In genomic region chr1:92484171-92484471, GRCh38 we compare ENCODE assay signal across 8 cellular contexts. TPM values are rescaled to one million over a fixed set of nuclear protein-coding genes. Genes with fewer than 3 reads are reported as not detected.
DNase-seq lines count a peak whose midpoint lies in the region; ATAC-seq, FAIRE-seq and TF ChIP-seq lines count a peak whose summit lies in the region.

No MANE protein-coding gene starts in this region.

- H3K9ac ChIP-seq in keratinocyte (ENCODE audit: control insufficient read depth, extremely low read depth, insufficient read depth, low read length): no peak overlapping the region

- peaks cover 52% of the 10 kb centered on the region for H3K36me3 Mint-ChIP-seq in T-helper 2 cell treated with Interferon-gamma antibody and Interleukin-4, amounts not matched to agents 5 μg/mL and 100 μg/mL, for 36 hours (ENCODE audit: low read depth)
- H3K36me3 Mint-ChIP-seq in activated CD4-positive, alpha-beta memory T cell treated with anti-CD3 and anti-CD28 coated beads, Interleukin-2, amount 10 ng/mL, durations not matched to agents 7 days and 5 days (ENCODE audit: low read depth): peaks cover 59% of the 10 kb centered on the region
- H3K36me3 Mint-ChIP-seq in stimulated activated naive B cell treated with anti-CD40 and anti-IgM and Interleukin-4, amounts not matched to agents 10 μg/mL and 1 μg/mL and 100 μg/mL, for 72 hours: peaks cover 43 to 46% of the 10 kb centered on the region in 2 donors

- H3K4me3 ChIP-seq in keratinocyte (ENCODE audit: control insufficient read depth in 2 of 3, extremely low read depth in 1 of 3, insufficient read depth in 2 of 3, low read depth in 1 of 3, low read length in 3 of 3): peak overlapping the region in 2 of 3 experiments; percentile 32 to 64

- CTCF ChIA-PET in activated CD4-positive, alpha-beta memory T cell treated with anti-CD3 and anti-CD28 coated beads, Interleukin-2, amount 10 ng/mL, durations not matched to agents 7 days and 5 days (lab: Charles Lee): interaction anchor here (0.6 to 7.1 kb wide), 14 partner anchors 10 to 403 kb away, joined by 3 to 89 read pairs (median 7); partner anchors contain the start of gene RPL5

- no peak for ATAC-seq in stimulated activated naive B cell treated with anti-CD40 and anti-IgM and Interleukin-4, amounts not matched to agents 10 μg/mL and 1 μg/mL and 100 μg/mL, for 72 hours (replicated peaks)

- FAIRE-seq in keratinocyte (lab: Jason Lieb, UNC): no peak

- H2AFZ ChIP-seq in keratinocyte (ENCODE audit: control insufficient read depth, low read length): no peak overlapping the region

- no peaks in the 10 kb centered on the region for H3K27me3 Mint-ChIP-seq in T-helper 2 cell treated with Interferon-gamma antibody and Interleukin-4, amounts not matched to agents 5 μg/mL and 100 μg/mL, for 36 hours (ENCODE audit: low read depth)
- no peaks in the 10 kb centered on the region for H3K27me3 Mint-ChIP-seq in activated CD4-positive, alpha-beta memory T cell treated with anti-CD3 and anti-CD28 coated beads, Interleukin-2, amount 10 ng/mL, durations not matched to agents 7 days and 5 days
- H3K27me3 Mint-ChIP-seq in stimulated activated naive B cell treated with anti-CD40 and anti-IgM and Interleukin-4, amounts not matched to agents 10 μg/mL and 1 μg/mL and 100 μg/mL, for 72 hours: peaks cover 17 to 28% of the 10 kb centered on the region in 2 donors

- no peak overlapping the region for H3K27ac ChIP-seq in keratinocyte (ENCODE audit: control insufficient read depth, insufficient read depth, low read length)

- no peaks in the 10 kb centered on the region for H3K9me3 Mint-ChIP-seq in T-helper 2 cell treated with Interferon-gamma antibody and Interleukin-4, amounts not matched to agents 5 μg/mL and 100 μg/mL, for 36 hours
- H3K9me3 Mint-ChIP-seq in activated CD4-positive, alpha-beta memory T cell treated with anti-CD3 and anti-CD28 coated beads, Interleukin-2, amount 10 ng/mL, durations not matched to agents 7 days and 5 days: no peaks in the 10 kb centered on the region
- peaks cover 0 to 1% of the 10 kb centered on the region in 2 donors for H3K9me3 Mint-ChIP-seq in stimulated activated naive B cell treated with anti-CD40 and anti-IgM and Interleukin-4, amounts not matched to agents 10 μg/mL and 1 μg/mL and 100 μg/mL, for 72 hours

- dilution Hi-C loops in keratinocyte (cut with MboI; ENCODE audit: extremely low pct_ligation_motif_present, low sequenced_read_pairs): no loop called here

- H3K9me3 ChIP-seq in keratinocyte (ENCODE audit: control insufficient read depth, low read depth, low read length): no peaks in the 10 kb centered on the region

- peak overlapping the region; percentile 94 for H3K4me3 Mint-ChIP-seq in T-helper 2 cell treated with Interferon-gamma antibody and Interleukin-4, amounts not matched to agents 5 μg/mL and 100 μg/mL, for 36 hours
- peak overlapping the region; percentile 85 for H3K4me3 Mint-ChIP-seq in activated CD4-positive, alpha-beta memory T cell treated with anti-CD3 and anti-CD28 coated beads, Interleukin-2, amount 10 ng/mL, durations not matched to agents 7 days and 5 days
- peak overlapping the region; percentile 91 to 99 for H3K4me3 Mint-ChIP-seq in stimulated activated naive B cell treated with anti-CD40 and anti-IgM and Interleukin-4, amounts not matched to agents 10 μg/mL and 1 μg/mL and 100 μg/mL, for 72 hours

- peaks cover 94% of the 10 kb centered on the region for H3K27me3 ChIP-seq in keratinocyte (ENCODE audit: control insufficient read depth, extremely low read depth, insufficient read depth, low read length)

- H3K79me2 ChIP-seq in keratinocyte (ENCODE audit: control insufficient read depth, insufficient read depth, low read length): no peaks in the 10 kb centered on the region

- peak overlapping the region; percentile 97 for H3K27ac Mint-ChIP-seq in T-helper 2 cell treated with Interferon-gamma antibody and Interleukin-4, amounts not matched to agents 5 μg/mL and 100 μg/mL, for 36 hours
- peak overlapping the region; percentile 92 for H3K27ac Mint-ChIP-seq in activated CD4-positive, alpha-beta memory T cell treated with anti-CD3 and anti-CD28 coated beads, Interleukin-2, amount 10 ng/mL, durations not matched to agents 7 days and 5 days
- H3K27ac Mint-ChIP-seq in stimulated activated naive B cell treated with anti-CD40 and anti-IgM and Interleukin-4, amounts not matched to agents 10 μg/mL and 1 μg/mL and 100 μg/mL, for 72 hours: peak overlapping the region; percentile 93

- TF ChIP-seq CTCF in keratinocyte (optimal IDR thresholded peaks at IDR 0.05 in 1 of 3, IDR thresholded peaks at IDR 0.05 in 1 of 3, conservative IDR thresholded peaks at IDR 0.05 in 1 of 3; ENCODE audit: extremely low read depth in 1 of 3, insufficient read depth in 2 of 3, low read length in 3 of 3): no peak

- no peak for DNase-seq in T-helper 2 cell treated with Interferon-gamma antibody and Interleukin-4, amounts not matched to agents 5 μg/mL and 100 μg/mL, for 36 hours (ENCODE audit: low spot score)
- DNase-seq in T-helper 2 cell (no peak), keratinocyte (ENCODE audit: low read depth, low spot score) (no peak), NCI-H226 (no peak), HPDE6-E6E7 (ENCODE audit: extremely low spot score) (no peak)
- DNase-seq in activated CD4-positive, alpha-beta memory T cell treated with anti-CD3 and anti-CD28 coated beads, Interleukin-2, amount 10 ng/mL, durations not matched to agents 7 days and 5 days: no peak
- DNase-seq in stimulated activated naive B cell treated with anti-CD40 and anti-IgM and Interleukin-4, amounts not matched to agents 10 μg/mL and 1 μg/mL and 100 μg/mL, for 72 hours: no peak
- no peak for DNase-seq in stimulated activated CD8-positive, alpha-beta memory T cell treated with anti-CD3 and anti-CD28 coated beads, Interleukin-4, amount 100 ng/mL, for 48 hours

- no peaks in the 10 kb centered on the region for H3K9me1 ChIP-seq in keratinocyte (ENCODE audit: control insufficient read depth, extremely low read depth, insufficient read depth, low read length)

- peaks cover 29% of the 10 kb centered on the region for H3K4me1 Mint-ChIP-seq in T-helper 2 cell treated with Interferon-gamma antibody and Interleukin-4, amounts not matched to agents 5 μg/mL and 100 μg/mL, for 36 hours (ENCODE audit: low read depth)
- peaks cover 47% of the 10 kb centered on the region for H3K4me1 Mint-ChIP-seq in activated CD4-positive, alpha-beta memory T cell treated with anti-CD3 and anti-CD28 coated beads, Interleukin-2, amount 10 ng/mL, durations not matched to agents 7 days and 5 days
- peaks cover 27 to 41% of the 10 kb centered on the region in 2 donors for H3K4me1 Mint-ChIP-seq in stimulated activated naive B cell treated with anti-CD40 and anti-IgM and Interleukin-4, amounts not matched to agents 10 μg/mL and 1 μg/mL and 100 μg/mL, for 72 hours

- no peaks in the 10 kb centered on the region for H3K36me3 ChIP-seq in keratinocyte (ENCODE audit: control insufficient read depth in 2 of 2, extremely low read depth in 1 of 2, insufficient read depth in 2 of 2, low read length in 2 of 2)

- peaks cover 24% of the 10 kb centered on the region for H4K20me1 ChIP-seq in keratinocyte (ENCODE audit: control insufficient read depth, extremely low read depth, insufficient read depth, low read length)

- POLR2A ChIA-PET in activated CD4-positive, alpha-beta memory T cell treated with anti-CD3 and anti-CD28 coated beads, Interleukin-2, amount 10 ng/mL, durations not matched to agents 7 days and 5 days (lab: Charles Lee): interaction anchor here (0.7 to 9.8 kb wide), 19 partner anchors 9 to 983 kb away, joined by 3 to 372 read pairs (median 26); partner anchors contain the start of genes CDC7, GLMN, RPAP2 and RPL5

- peaks cover 31% of the 10 kb centered on the region for H3K4me1 ChIP-seq in keratinocyte (ENCODE audit: control insufficient read depth, extremely low read depth, insufficient read depth, low read length)

- peak overlapping the region; percentile 77 for H3K4me2 ChIP-seq in keratinocyte (ENCODE audit: control insufficient read depth, extremely low read depth, insufficient read depth, low read depth, low read length)

RNA-seq across cellular contexts. Expression of gene GFI1, which starts 2.6 kb away (rescaled TPM):
- 10 to 100 TPM; 76.9 to 80.8 TPM for total RNA-seq in activated CD4-positive, alpha-beta memory T cell treated with anti-CD3 and anti-CD28 coated beads, Interleukin-2, amount 10 ng/mL, durations not matched to agents 7 days and 5 days
- 0.13 to 0.22 TPM (median 0.17 TPM) in 3 replicates for polyA plus RNA-seq in keratinocyte
- polyA plus RNA-seq in keratinocyte (2011; ENCODE audit: low read depth): 0.10 TPM
- polyA plus RNA-seq in keratinocyte (2011; cell fraction: cytosol; rRNA removed): 0.11 and 0.13 TPM in 2 replicates
- 0.65 and 0.67 TPM in 2 replicates for polyA plus RNA-seq in keratinocyte (2011; cell fraction: nucleus; rRNA removed)
- polyA plus RNA-seq in keratinocyte (2012; ENCODE audit: low replicate concordance): 0.08 and 0.14 TPM in 2 replicates
- polyA minus RNA-seq in keratinocyte: 0.10 to 0.54 TPM (median 0.20 TPM) in 3 replicates
- not detected for polyA minus RNA-seq in keratinocyte (2011; cell fraction: cytosol; rRNA and poly(A)+ RNA removed)
- 1.1 and 2.4 TPM in 2 replicates for polyA minus RNA-seq in keratinocyte (2011; cell fraction: nucleus; rRNA and poly(A)+ RNA removed)
